ENCODE assay signal across 15 cellular contexts in the genomic region with DNA sequence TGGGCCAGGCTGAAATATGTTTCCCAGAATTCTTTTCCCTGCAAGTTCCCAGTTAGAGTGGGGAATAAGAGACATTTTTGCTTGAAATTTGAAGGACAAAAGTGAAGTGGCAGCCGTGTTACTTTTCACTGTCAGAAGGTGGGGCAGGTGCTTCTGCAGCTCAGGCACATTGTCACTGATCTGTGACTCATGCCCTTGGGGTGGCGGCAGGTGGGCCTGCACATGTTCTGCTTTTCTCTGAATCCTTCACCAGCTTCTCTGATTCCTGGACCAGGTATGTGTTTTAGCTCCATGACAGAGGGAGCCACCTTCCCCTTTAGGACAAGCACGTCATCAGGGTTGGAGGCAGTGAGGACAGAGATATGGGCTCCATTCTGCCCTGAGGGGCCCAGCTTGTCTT.
DNase-seq lines count a peak whose midpoint lies in the region; ATAC-seq and TF ChIP-seq lines count a peak whose summit lies in the region.
"Had no signal": no experiment of that assay in that cellular context is flagged by ENCODE, and none has a peak within 500 bp of the region (broad histone marks: within the 10 kb centered on the region; RNA-seq: fewer than 3 reads in every experiment).

No MANE protein-coding gene starts in this region.

- H3K9ac ChIP-seq in MM.1S (ENCODE audit: low read length) = no peak overlapping the region
- H3K9ac ChIP-seq: GM23248 had no signal

- no peaks in the 10 kb centered on the region for H3K79me2 ChIP-seq in MM.1S (ENCODE audit: low read length)

- intact Hi-C loops in head of caudate nucleus (cut with DNase I) = no loop called here

- no peaks in the 10 kb centered on the region for H3K9me3 ChIP-seq in MM.1S (replicated peaks; ENCODE audit: insufficient read depth, low read length)

- no peak for DNase-seq in MM.1S
- peak; percentile 72 for DNase-seq in NCI-H345 (lab: John Stamatoyannopoulos, UW)
- peak in 34 of 42 donors; percentile 30 to 87 (median 60) for DNase-seq in head of caudate nucleus
- no peak for DNase-seq in NCI-H1436 (lab: John Stamatoyannopoulos, UW)
- DNase-seq in GDM1 (lab: John Stamatoyannopoulos, UW) = no peak
- DNase-seq: C1 segment of cervical spinal cord; Calu3; CD4-positive, alpha-beta memory T cell; COR-L47; DMS53; DMS79 treated with DMSO at 0.1 percent for 48 hours; GM23248; H7; HCEC 1CT had no signal

- H3K9me2 ChIP-seq in MM.1S (replicated peaks; ENCODE audit: insufficient read depth, low read length) = no peaks in the 10 kb centered on the region

- H3K36me3 ChIP-seq in MM.1S (replicated peaks; ENCODE audit: insufficient read depth, low read length) = no peaks in the 10 kb centered on the region

- H3K36me3 Mint-ChIP-seq in stimulated activated memory B cell treated with anti-CD40 and anti-IgM and Interleukin-4, amounts not matched to agents 10 μg/mL and 1 μg/mL and 100 μg/mL, for 72 hours = no peaks in the 10 kb centered on the region
- H3K36me3 Mint-ChIP-seq: CD4-positive, alpha-beta memory T cell had no signal

- no peak overlapping the region for H3K4me3 ChIP-seq in MM.1S (ENCODE audit: low read length)
- H3K4me3 ChIP-seq: GM23248 had no signal

- H3K27me3 ChIP-seq in MM.1S (replicated peaks; ENCODE audit: insufficient read depth, low read length) = no peaks in the 10 kb centered on the region

- no peaks in the 10 kb centered on the region for H4K20me1 ChIP-seq in MM.1S (ENCODE audit: insufficient read depth, low read length)

- H3K27ac ChIP-seq in MM.1S (ENCODE audit: low read length) = peak overlapping the region; percentile 44; the same call in 1 of the 2 replicates
- H3K27ac ChIP-seq: GM23248 had no signal

- H3K4me3 Mint-ChIP-seq in stimulated activated memory B cell treated with anti-CD40 and anti-IgM and Interleukin-4, amounts not matched to agents 10 μg/mL and 1 μg/mL and 100 μg/mL, for 72 hours = no peak overlapping the region
- H3K4me3 Mint-ChIP-seq: CD4-positive, alpha-beta memory T cell had no signal

- no peaks in the 10 kb centered on the region for H3K4me1 Mint-ChIP-seq in stimulated activated memory B cell treated with anti-CD40 and anti-IgM and Interleukin-4, amounts not matched to agents 10 μg/mL and 1 μg/mL and 100 μg/mL, for 72 hours

- H3K4me1 ChIP-seq in MM.1S (ENCODE audit: low read length) = peaks cover 25% of the 10 kb centered on the region

- H3K27ac Mint-ChIP-seq in stimulated activated memory B cell treated with anti-CD40 and anti-IgM and Interleukin-4, amounts not matched to agents 10 μg/mL and 1 μg/mL and 100 μg/mL, for 72 hours = no peak overlapping the region
- H3K27ac Mint-ChIP-seq: CD4-positive, alpha-beta memory T cell had no signal

- H3K9me3 Mint-ChIP-seq in stimulated activated memory B cell treated with anti-CD40 and anti-IgM and Interleukin-4, amounts not matched to agents 10 μg/mL and 1 μg/mL and 100 μg/mL, for 72 hours = no peaks in the 10 kb centered on the region

- peak overlapping the region; percentile 60; the same call in 1 of the 2 replicates for H3K4me2 ChIP-seq in MM.1S (ENCODE audit: low read depth, low read length)

- peak; percentile 12 for ATAC-seq in stimulated activated memory B cell treated with anti-CD40 and anti-IgM and Interleukin-4, amounts not matched to agents 10 μg/mL and 1 μg/mL and 100 μg/mL, for 72 hours

- no peak for TF ChIP-seq CTCF in MM.1S (IDR thresholded peaks at IDR 0.05; ENCODE audit: low read length)

- H3F3A ChIP-seq in MM.1S (ENCODE audit: insufficient read depth, low read length) = peaks cover 11% of the 10 kb centered on the region

- H2AFZ ChIP-seq in MM.1S (ENCODE audit: low read length) = no peak overlapping the region
- H2AFZ ChIP-seq: GM23248 had no signal

- H3K27me3 Mint-ChIP-seq in stimulated activated memory B cell treated with anti-CD40 and anti-IgM and Interleukin-4, amounts not matched to agents 10 μg/mL and 1 μg/mL and 100 μg/mL, for 72 hours = no peaks in the 10 kb centered on the region

Comparison
In these comparisons a context has a peak if more than half of its experiments do, and no peak if none do; other contexts are left out.
1. DNase-seq: peak in NCI-H345 (single experiment) and head of caudate nucleus (34 of 42); none in MM.1S (single experiment), NCI-H1436 (single experiment) and GDM1 (single experiment).